In the genomic region with DNA sequence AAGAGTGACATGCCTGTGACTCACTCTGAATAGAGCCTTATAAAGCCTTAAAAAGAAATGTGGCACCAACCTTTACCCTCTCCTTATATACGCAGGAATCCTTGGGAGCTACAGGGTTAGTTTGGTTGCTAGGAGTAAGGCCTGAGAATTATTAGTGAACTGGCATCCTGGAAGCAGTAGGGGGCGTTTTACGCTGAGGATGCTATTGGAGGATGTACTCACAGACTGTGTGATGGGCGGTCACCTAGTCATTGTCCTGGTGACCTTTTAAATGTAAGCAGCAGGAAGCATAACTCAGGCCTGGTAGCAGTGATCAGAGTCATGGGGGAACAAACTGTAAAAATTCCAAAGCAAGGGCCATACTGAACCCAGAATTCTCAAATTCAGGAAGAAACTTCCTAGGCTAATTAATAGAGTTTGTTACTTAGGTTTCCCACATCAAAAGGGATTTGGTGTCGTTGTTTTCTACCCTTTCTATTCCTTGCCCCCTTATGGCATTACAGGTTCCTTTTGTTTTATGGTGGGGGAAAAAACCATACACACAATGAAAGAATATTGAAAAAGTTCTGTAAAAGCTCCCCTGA, we compare ENCODE assay signal across 8 cellular contexts.
DNase-seq lines count a peak whose midpoint lies in the region; ATAC-seq and TF ChIP-seq lines count a peak whose summit lies in the region.

No MANE protein-coding gene starts in this region.

- H3K36me3 Mint-ChIP-seq in activated T-helper 17 cell treated with anti-CD3 and anti-CD28 coated beads, Interleukin-2, amount 50 U/mL, for 72 hours (ENCODE audit: low read depth) = peaks cover 52% of the 10 kb centered on the region
- no peaks in the 10 kb centered on the region for H3K36me3 Mint-ChIP-seq in nephron progenitor cell (ENCODE audit: low read depth)
- H3K36me3 Mint-ChIP-seq in naive thymus-derived CD4-positive, alpha-beta T cell = peaks cover 0 to 18% (median 4%) of the 10 kb centered on the region in 5 donors

- H3K4me1 Mint-ChIP-seq in activated T-helper 17 cell treated with anti-CD3 and anti-CD28 coated beads, Interleukin-2, amount 50 U/mL, for 72 hours = peaks cover 28% of the 10 kb centered on the region
- peaks cover 91% of the 10 kb centered on the region for H3K4me1 Mint-ChIP-seq in nephron progenitor cell
- H3K4me1 Mint-ChIP-seq in naive thymus-derived CD4-positive, alpha-beta T cell = peaks cover 6 to 30% (median 16%) of the 10 kb centered on the region in 7 donors

- H3K36me3 ChIP-seq in Loucy (ENCODE audit: insufficient read depth, low read length) = no peaks in the 10 kb centered on the region
- peaks cover 0 to 3% (median 0%) of the 10 kb centered on the region in 3 experiments for H3K36me3 ChIP-seq in naive thymus-derived CD4-positive, alpha-beta T cell (ENCODE audit: control insufficient read depth in 2 of 3, insufficient read depth in 3 of 3, low read length in 3 of 3)

- no peaks in the 10 kb centered on the region for H3K9me3 ChIP-seq in Loucy (ENCODE audit: insufficient read depth, low read depth, low read length)
- H3K9me3 ChIP-seq in naive thymus-derived CD4-positive, alpha-beta T cell (ENCODE audit: control insufficient read depth in 2 of 3, low read length in 3 of 3) = no peaks in the 10 kb centered on the region

- H3K4me2 ChIP-seq in Loucy (ENCODE audit: low read depth, low read length, poor library complexity, severe bottlenecking) = peak overlapping the region; percentile 1

- H3K4me1 ChIP-seq in Loucy (ENCODE audit: insufficient read depth, low read length, poor library complexity, severe bottlenecking) = peaks cover 22% of the 10 kb centered on the region
- peaks cover 0 to 5% of the 10 kb centered on the region in 2 donors for H3K4me1 ChIP-seq in naive thymus-derived CD4-positive, alpha-beta T cell (ENCODE audit: control insufficient read depth in 2 of 2, insufficient read depth in 2 of 2, low read length in 2 of 2)

- H3K27me3 ChIP-seq in Loucy (ENCODE audit: insufficient read depth, low read length, poor library complexity, severe bottlenecking) = no peaks in the 10 kb centered on the region
- no peaks in the 10 kb centered on the region for H3K27me3 ChIP-seq in naive thymus-derived CD4-positive, alpha-beta T cell (ENCODE audit: control insufficient read depth in 2 of 2, insufficient read depth in 2 of 2, low read length in 2 of 2)

- peaks cover 3% of the 10 kb centered on the region; the same call in 1 of the 2 replicates for H3F3A ChIP-seq in Loucy (ENCODE audit: low read depth)

- H3K27me3 Mint-ChIP-seq in activated T-helper 17 cell treated with anti-CD3 and anti-CD28 coated beads, Interleukin-2, amount 50 U/mL, for 72 hours = no peaks in the 10 kb centered on the region
- H3K27me3 Mint-ChIP-seq in nephron progenitor cell (ENCODE audit: low read depth, poor library complexity) = peaks cover 4% of the 10 kb centered on the region
- H3K27me3 Mint-ChIP-seq in naive thymus-derived CD4-positive, alpha-beta T cell = no peaks in the 10 kb centered on the region

- H3K79me2 ChIP-seq in Loucy (ENCODE audit: insufficient read depth, low read length) = no peaks in the 10 kb centered on the region

- no peak overlapping the region for H3K4me3 ChIP-seq in Loucy (ENCODE audit: low read length, poor library complexity, severe bottlenecking)
- no peak overlapping the region for H3K4me3 ChIP-seq in naive thymus-derived CD4-positive, alpha-beta T cell (ENCODE audit: low read length)

- H3K27ac ChIP-seq in naive thymus-derived CD4-positive, alpha-beta T cell (ENCODE audit: low read depth, low read length) = no peak overlapping the region

- ATAC-seq in activated T-helper 17 cell treated with anti-CD3 and anti-CD28 coated beads, Interleukin-2, amount 50 U/mL, for 72 hours (replicated peaks) = no peak
- no peak for ATAC-seq in HG03039 (IDR thresholded peaks at IDR 0.05; ENCODE audit: unreplicated experiment)
- no peak for ATAC-seq in naive thymus-derived CD4-positive, alpha-beta T cell

- POLR2A ChIA-PET in naive thymus-derived CD4-positive, alpha-beta T cell (lab: Charles Lee) = interaction anchor here (0.6 kb wide), 1 partner anchor 128 kb away, joined by 3 read pairs; no protein-coding TSS in a partner anchor

- H3K27ac Mint-ChIP-seq in activated T-helper 17 cell treated with anti-CD3 and anti-CD28 coated beads, Interleukin-2, amount 50 U/mL, for 72 hours = peak overlapping the region; percentile 49
- peak overlapping the region; percentile 52 for H3K27ac Mint-ChIP-seq in nephron progenitor cell
- H3K27ac Mint-ChIP-seq in naive thymus-derived CD4-positive, alpha-beta T cell = peak overlapping the region in 1 of 9 donors; percentile 52

- H4K20me1 ChIP-seq in Loucy (ENCODE audit: insufficient read depth, low read length, poor library complexity, severe bottlenecking) = no peaks in the 10 kb centered on the region

- CTCF ChIA-PET in naive thymus-derived CD4-positive, alpha-beta T cell (lab: Charles Lee) = interaction anchor here (3.2 kb wide), 1 partner anchor 73 kb away, joined by 10 read pairs; no protein-coding TSS in a partner anchor

- TF ChIP-seq CTCF in Loucy (conservative IDR thresholded peaks at IDR 0.05; ENCODE audit: low read length) (peak; percentile 90), nephron progenitor cell (IDR thresholded peaks at IDR 0.05) (peak; percentile 66)

- no peaks in the 10 kb centered on the region for H3K9me3 Mint-ChIP-seq in activated T-helper 17 cell treated with anti-CD3 and anti-CD28 coated beads, Interleukin-2, amount 50 U/mL, for 72 hours
- no peaks in the 10 kb centered on the region for H3K9me3 Mint-ChIP-seq in nephron progenitor cell
- no peaks in the 10 kb centered on the region for H3K9me3 Mint-ChIP-seq in naive thymus-derived CD4-positive, alpha-beta T cell

- intact Hi-C loops in naive thymus-derived CD4-positive, alpha-beta T cell (cut with micrococcal nuclease) = loop anchor here in 1 of 2 donors (5.0 kb wide), 1 partner anchor 36 kb away; no protein-coding TSS in a partner anchor
- intact Hi-C loops in posterior vena cava (cut with DNase I) = no loop called here

- no peaks in the 10 kb centered on the region for H3K9me2 ChIP-seq in Loucy (replicated peaks; ENCODE audit: low read depth, low read length)

- DNase-seq in NCI-H748 (lab: John Stamatoyannopoulos, UW; ENCODE audit: unreplicated experiment) = peak; percentile 68
- no peak for DNase-seq in NCI-H748 treated with DMSO at 0.1 percent for 48 hours (lab: John Stamatoyannopoulos, UW)
- peak; percentile 60 for DNase-seq in nephron progenitor cell
- DNase-seq in naive thymus-derived CD4-positive, alpha-beta T cell = no peak
- DNase-seq in posterior vena cava (ENCODE audit: low spot score) = no peak

- no peak overlapping the region for H3K9ac ChIP-seq in Loucy (ENCODE audit: low read depth, low read length, poor library complexity, severe bottlenecking)

- no peak overlapping the region for H3K4me3 Mint-ChIP-seq in activated T-helper 17 cell treated with anti-CD3 and anti-CD28 coated beads, Interleukin-2, amount 50 U/mL, for 72 hours
- H3K4me3 Mint-ChIP-seq in nephron progenitor cell = peak overlapping the region; percentile 31
- no peak overlapping the region for H3K4me3 Mint-ChIP-seq in naive thymus-derived CD4-positive, alpha-beta T cell

- H2AFZ ChIP-seq in Loucy (ENCODE audit: low read length) = no peak overlapping the region

Comparison
In these comparisons a context has a peak if more than half of its experiments do, and no peak if none do; other contexts are left out.
1. DNase-seq: peak in NCI-H748 (single experiment) and nephron progenitor cell (single experiment); none in NCI-H748 treated with DMSO at 0.1 percent for 48 hours (single experiment), naive thymus-derived CD4-positive, alpha-beta T cell (0 of 9) and posterior vena cava (single experiment).